ENCODE assay signal across 8 cellular contexts in genomic region chr6:41039060-41039998, GRCh38. TPM values are rescaled to one million over a fixed set of nuclear protein-coding genes. Genes with fewer than 3 reads are reported as not detected.
DNase-seq lines count a peak whose midpoint lies in the region; ATAC-seq and TF ChIP-seq lines count a peak whose summit lies in the region.

TSS of gene UNC5CL (minus strand) at chr6:41039221. CDS start at chr6:41035074, 4,147 bp downstream.

- ATAC-seq in activated T-cell treated with anti-CD3 and anti-CD28 coated beads, Interleukin-2, amount 50 U/mL, for 72 hours (replicated peaks in 1 of 2): peak; percentile 48 to 59

- H3K27me3 Mint-ChIP-seq in activated T-cell treated with anti-CD3 and anti-CD28 coated beads, Interleukin-2, amount 50 U/mL, for 72 hours (ENCODE audit: low read depth): no peaks in the 10 kb centered on the region

- DNase-seq in AG09319 (ENCODE audit: extremely low read depth, low read depth): no peak
- peak; percentile 63 for DNase-seq in GM19238 (ENCODE audit: insufficient read length, low spot score)
- peak; percentile 77 for DNase-seq in NCI-H82 (lab: John Stamatoyannopoulos, UW)
- DNase-seq in activated T-cell treated with anti-CD3 and anti-CD28 coated beads, Interleukin-2, amount 50 U/mL, for 72 hours: peak; percentile 54 to 63
- peak in 1 of 2 donors; percentile 54 for DNase-seq in foreskin fibroblast
- DNase-seq in retinal pigment epithelial cell (ENCODE audit: low read depth): no peak
- no peak for DNase-seq in inferior parietal cortex (ENCODE audit: extremely low spot score)
- no peak for DNase-seq in NCI-H187 treated with DMSO at 0.1 percent for 48 hours (lab: John Stamatoyannopoulos, UW)

- TF ChIP-seq CTCF in AG09319 (IDR thresholded peaks at IDR 0.05; ENCODE audit: low read depth, low read length) (peak; percentile 69), foreskin fibroblast (IDR thresholded peaks at IDR 0.05; ENCODE audit: low read depth, low read length) (peak; percentile 73), retinal pigment epithelial cell (conservative IDR thresholded peaks at IDR 0.05; ENCODE audit: low read depth, low read length) (peak; percentile 87)

- peaks cover 8% of the 10 kb centered on the region for H3K4me1 Mint-ChIP-seq in activated T-cell treated with anti-CD3 and anti-CD28 coated beads, Interleukin-2, amount 50 U/mL, for 72 hours (ENCODE audit: low read depth)

- H3K4me3 ChIP-seq in foreskin fibroblast (ENCODE audit: low read depth in 1 of 2, low read length in 2 of 2): no peak within 1 kb of the TSS
- H3K4me3 ChIP-seq in retinal pigment epithelial cell (ENCODE audit: low read length): no peak within 1 kb of the TSS

- H3K27ac Mint-ChIP-seq in activated T-cell treated with anti-CD3 and anti-CD28 coated beads, Interleukin-2, amount 50 U/mL, for 72 hours: no peak within 1 kb of the TSS

- H3K4me3 Mint-ChIP-seq in activated T-cell treated with anti-CD3 and anti-CD28 coated beads, Interleukin-2, amount 50 U/mL, for 72 hours: no peak within 1 kb of the TSS

- H3K36me3 Mint-ChIP-seq in activated T-cell treated with anti-CD3 and anti-CD28 coated beads, Interleukin-2, amount 50 U/mL, for 72 hours (ENCODE audit: insufficient read depth in 2 of 2): no peaks in the 10 kb centered on the region

- H3K9me3 Mint-ChIP-seq in activated T-cell treated with anti-CD3 and anti-CD28 coated beads, Interleukin-2, amount 50 U/mL, for 72 hours: no peaks in the 10 kb centered on the region

RNA-seq across cellular contexts. Expression of gene UNC5CL, which starts in this region (rescaled TPM):
- total RNA-seq in activated T-cell treated with anti-CD3 and anti-CD28 coated beads, Interleukin-2, amount 50 U/mL, for 72 hours: 1 to 10 TPM; 4.0 to 5.5 TPM

Comparison
In these comparisons a context has a peak if more than half of its experiments do, and no peak if none do; other contexts are left out.
1. DNase-seq: peak in GM19238 (single experiment), NCI-H82 (single experiment) and activated T-cell treated with anti-CD3 and anti-CD28 coated beads, Interleukin-2, amount 50 U/mL, for 72 hours (2 of 2); none in AG09319 (single experiment), retinal pigment epithelial cell (single experiment), inferior parietal cortex (single experiment) and NCI-H187 treated with DMSO at 0.1 percent for 48 hours (single experiment).
2. Peak in every context shown above with its lines, with median percentiles within 50 percentile points of each other: CTCF ChIP-seq.